Comparison of ENCODE assay signal across 25 cellular contexts in the genomic region with DNA sequence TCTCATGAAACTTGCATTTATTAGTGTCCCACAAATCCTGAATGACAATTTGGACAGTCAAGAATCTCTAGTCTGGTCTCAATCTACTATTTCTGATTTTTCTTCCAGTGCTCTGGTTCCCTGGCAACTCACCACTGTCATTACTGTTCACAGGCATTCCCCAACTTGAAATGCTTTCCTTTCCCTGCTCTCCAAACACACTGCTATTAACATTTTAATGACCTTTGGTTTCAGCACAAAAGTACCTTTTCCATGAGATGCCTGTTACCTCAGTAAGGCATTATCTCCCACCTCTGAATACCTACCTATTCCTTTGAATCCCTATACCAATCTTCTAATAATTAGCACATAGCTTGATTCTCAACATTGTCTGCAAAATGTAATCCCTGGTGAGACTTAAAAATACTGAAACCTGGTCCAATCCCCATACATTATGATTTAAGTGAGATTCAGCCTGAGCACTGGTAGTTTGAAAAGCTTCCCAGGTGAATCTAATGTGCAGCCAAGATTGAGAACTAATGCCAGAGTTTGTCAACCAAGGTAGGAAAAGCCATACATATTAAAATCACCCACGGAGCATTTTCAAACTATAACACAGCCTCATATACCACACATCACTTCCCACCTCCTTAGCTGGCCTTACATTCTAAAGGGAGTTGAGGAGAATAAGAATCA. TPM values are rescaled to one million over a fixed set of nuclear protein-coding genes. Genes with fewer than 3 reads are reported as not detected.
"Had no signal": no experiment of that assay in that cellular context is flagged by ENCODE, and none has a peak within 500 bp of the region (broad histone marks: within the 10 kb centered on the region; RNA-seq: fewer than 3 reads in every experiment).

No MANE protein-coding gene starts in this region.

- H3K27ac Mint-ChIP-seq: activated CD4-positive, alpha-beta T cell treated with anti-CD3 and anti-CD28 coated beads, Interleukin-2, amount 10 ng/mL, durations not matched to agents 7 days and 5 days; activated CD8-positive, alpha-beta T cell treated with anti-CD3 and anti-CD28 coated beads, Interleukin-2, amount 10 ng/mL, durations not matched to agents 7 days and 5 days; activated naive CD4-positive, alpha-beta T cell treated with anti-CD3 and anti-CD28 coated beads for 36 hours; activated T-cell treated with anti-CD3 and anti-CD28 coated beads, Interleukin-2, amount 50 U/mL, for 24 hours; activated T-helper 2 cell treated with anti-CD3 and anti-CD28 coated beads, Interferon-gamma antibody, Interleukin-2, Interleukin-4, amounts not matched to agents 10 μg/mL and 5 μg/mL and 100 μg/mL, durations not matched to agents 14 hours and 24 hours and 36 hours; immature natural killer cell; naive thymus-derived CD8-positive, alpha-beta T cell; T-cell had no signal

- H3K27me3 ChIP-seq: body of pancreas, gastroesophageal sphincter, heart left ventricle, tibial nerve had no signal

- H3K9me3 Mint-ChIP-seq: activated CD4-positive, alpha-beta T cell treated with anti-CD3 and anti-CD28 coated beads, Interleukin-2, amount 10 ng/mL, durations not matched to agents 7 days and 5 days; activated naive CD4-positive, alpha-beta T cell treated with anti-CD3 and anti-CD28 coated beads for 36 hours; activated T-cell treated with anti-CD3 and anti-CD28 coated beads, Interleukin-2, amount 50 U/mL, for 24 hours; activated T-helper 2 cell treated with anti-CD3 and anti-CD28 coated beads, Interferon-gamma antibody, Interleukin-2, Interleukin-4, amounts not matched to agents 10 μg/mL and 5 μg/mL and 100 μg/mL, durations not matched to agents 14 hours and 24 hours and 36 hours; immature natural killer cell had no signal

- DNase-seq: activated CD4-positive, alpha-beta T cell treated with anti-CD3 and anti-CD28 coated beads, Interleukin-2, amount 10 ng/mL, durations not matched to agents 7 days and 5 days; activated CD8-positive, alpha-beta T cell treated with anti-CD3 and anti-CD28 coated beads, Interleukin-2, amount 10 ng/mL, durations not matched to agents 7 days and 5 days; activated naive CD4-positive, alpha-beta T cell treated with anti-CD3 and anti-CD28 coated beads for 36 hours; activated T-cell treated with anti-CD3 and anti-CD28 coated beads, Interleukin-2, amount 50 U/mL, for 24 hours; body of pancreas; caudate nucleus; heart left ventricle; immature natural killer cell; naive thymus-derived CD8-positive, alpha-beta T cell; SK-N-SH; stimulated activated CD4-positive, alpha-beta T cell treated with anti-CD3 and anti-CD28 coated beads, Interleukin-12 subunit alpha, Interleukin-12 subunit beta, amount 100 ng/mL, for 4 hours; stimulated activated CD4-positive, alpha-beta T cell treated with anti-CD3 and anti-CD28 coated beads, Interleukin-1b, Interleukin-23, amount 100 ng/mL, for 48 hours; stimulated activated naive CD8-positive, alpha-beta T cell treated with anti-CD3 and anti-CD28 coated beads, Interleukin-15, Interleukin-2, amounts not matched to agents 100 U/mL and 50 U/mL, for 24 hours; substantia nigra; T-cell; T-helper 9 cell had no signal

- H3K4me1 ChIP-seq: gastroesophageal sphincter, tibial nerve had no signal

- FAIRE-seq: colon, urothelium cell line had no signal

- H3K9me3 ChIP-seq: body of pancreas, gastroesophageal sphincter, heart left ventricle, SK-N-SH, tibial nerve had no signal

- ATAC-seq: activated CD8-positive, alpha-beta T cell treated with anti-CD3 and anti-CD28 coated beads, Interleukin-2, amount 10 ng/mL, durations not matched to agents 7 days and 5 days; body of pancreas; gastroesophageal sphincter; heart left ventricle; naive thymus-derived CD8-positive, alpha-beta T cell; stimulated activated naive CD8-positive, alpha-beta T cell treated with anti-CD3 and anti-CD28 coated beads, Interleukin-15, Interleukin-2, amounts not matched to agents 100 U/mL and 50 U/mL, for 24 hours; T-cell had no signal

- H3K27ac ChIP-seq: body of pancreas, gastroesophageal sphincter, heart left ventricle, tibial nerve had no signal

- H3K4me1 Mint-ChIP-seq: activated CD4-positive, alpha-beta T cell treated with anti-CD3 and anti-CD28 coated beads, Interleukin-2, amount 10 ng/mL, durations not matched to agents 7 days and 5 days; immature natural killer cell; T-cell had no signal

- H3K4me3 ChIP-seq: body of pancreas, gastroesophageal sphincter, heart left ventricle, tibial nerve had no signal

- H3K27me3 Mint-ChIP-seq: activated CD4-positive, alpha-beta T cell treated with anti-CD3 and anti-CD28 coated beads, Interleukin-2, amount 10 ng/mL, durations not matched to agents 7 days and 5 days; activated T-cell treated with anti-CD3 and anti-CD28 coated beads, Interleukin-2, amount 50 U/mL, for 24 hours; naive thymus-derived CD8-positive, alpha-beta T cell; T-cell had no signal

- H3K4me2 ChIP-seq: SK-N-SH had no signal

- H3K9ac ChIP-seq: SK-N-SH had no signal

- H3K4me3 Mint-ChIP-seq: activated CD4-positive, alpha-beta T cell treated with anti-CD3 and anti-CD28 coated beads, Interleukin-2, amount 10 ng/mL, durations not matched to agents 7 days and 5 days; activated CD8-positive, alpha-beta T cell treated with anti-CD3 and anti-CD28 coated beads, Interleukin-2, amount 10 ng/mL, durations not matched to agents 7 days and 5 days; activated naive CD4-positive, alpha-beta T cell treated with anti-CD3 and anti-CD28 coated beads for 36 hours; activated T-cell treated with anti-CD3 and anti-CD28 coated beads, Interleukin-2, amount 50 U/mL, for 24 hours; immature natural killer cell; naive thymus-derived CD8-positive, alpha-beta T cell; T-cell had no signal

RNA-seq across cellular contexts. Expression of a gene that starts 11.7 kb away (rescaled TPM):
- total RNA-seq: activated CD4-positive, alpha-beta T cell treated with anti-CD3 and anti-CD28 coated beads, Interleukin-2, amount 10 ng/mL, durations not matched to agents 7 days and 5 days; activated CD8-positive, alpha-beta T cell treated with anti-CD3 and anti-CD28 coated beads, Interleukin-2, amount 10 ng/mL, durations not matched to agents 7 days and 5 days; activated naive CD4-positive, alpha-beta T cell treated with anti-CD3 and anti-CD28 coated beads for 36 hours; activated T-helper 2 cell treated with anti-CD3 and anti-CD28 coated beads, Interferon-gamma antibody, Interleukin-2, Interleukin-4, amounts not matched to agents 10 μg/mL and 5 μg/mL and 100 μg/mL, durations not matched to agents 14 hours and 24 hours and 36 hours; gastroesophageal sphincter; heart left ventricle; lower leg skin; mesenteric fat pad; naive thymus-derived CD8-positive, alpha-beta T cell; posterior vena cava; T-cell; tibial nerve had no signal
- polyA plus RNA-seq: esophagus; heart left ventricle; immature natural killer cell; naive thymus-derived CD8-positive, alpha-beta T cell; SK-N-SH had no signal
